17 cellular contexts compared by ENCODE assay signal in the genomic region with DNA sequence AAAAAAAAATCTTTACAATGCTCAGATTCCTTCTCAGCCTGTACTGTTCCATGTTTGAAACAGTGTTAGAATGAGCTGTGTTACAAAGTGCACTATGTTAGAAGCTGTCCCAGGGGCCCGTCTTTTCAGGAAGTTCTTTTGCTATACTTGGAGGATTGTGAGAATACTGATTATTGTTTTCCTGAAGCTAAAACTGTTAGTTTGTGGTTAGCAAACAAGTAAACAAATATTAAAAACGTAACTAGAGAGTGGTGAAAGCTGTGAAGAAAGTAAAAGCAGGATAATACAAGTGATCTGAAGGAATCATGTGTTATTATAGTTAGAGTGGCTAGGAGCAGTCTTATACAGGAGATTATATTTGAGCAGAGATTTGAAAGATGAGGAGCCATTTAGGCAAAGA. TPM values are rescaled to one million over a fixed set of nuclear protein-coding genes. Genes with fewer than 3 reads are reported as not detected.
DNase-seq lines count a peak whose midpoint lies in the region; ATAC-seq, FAIRE-seq and TF ChIP-seq lines count a peak whose summit lies in the region.
"Had no signal": no experiment of that assay in that cellular context is flagged by ENCODE, and none has a peak within 500 bp of the region (broad histone marks: within the 10 kb centered on the region; RNA-seq: fewer than 3 reads in every experiment).

No MANE protein-coding gene starts in this region.

- peaks cover 78% of the 10 kb centered on the region for H3K79me2 ChIP-seq in smooth muscle cell (ENCODE audit: low read depth)

- H3K27me3 ChIP-seq in breast epithelium (no peaks in the 10 kb centered on the region), smooth muscle cell (ENCODE audit: low read depth) (no peaks in the 10 kb centered on the region), transverse colon (no peaks in the 10 kb centered on the region), pancreas (no peaks in the 10 kb centered on the region)
- H3K27me3 ChIP-seq: SJSA1 had no signal

- H3K4me3 ChIP-seq in breast epithelium, result no peak overlapping the region
- H3K4me3 ChIP-seq in smooth muscle cell, result no peak overlapping the region
- no peak overlapping the region for H3K4me3 ChIP-seq in transverse colon
- H3K4me3 ChIP-seq in pancreas, result no peak overlapping the region
- H3K4me3 ChIP-seq: SJSA1 had no signal

- TF ChIP-seq EP300 in transverse colon (IDR thresholded peaks at IDR 0.05; ENCODE audit: low read depth), result no peak

- H3K9ac ChIP-seq in smooth muscle cell (ENCODE audit: low read depth), result no peak overlapping the region

- TF ChIP-seq CTCF in breast epithelium (IDR thresholded peaks at IDR 0.05) (no peak), smooth muscle cell (IDR thresholded peaks at IDR 0.05; ENCODE audit: borderline replicate concordance, insufficient read depth, poor library complexity, severe bottlenecking) (no peak), transverse colon (IDR thresholded peaks at IDR 0.05) (no peak), pancreas (IDR thresholded peaks at IDR 0.05) (no peak)

- peak; percentile 61 for ATAC-seq in GM21367 (IDR thresholded peaks at IDR 0.05; ENCODE audit: unreplicated experiment)
- ATAC-seq in HG02852 (IDR thresholded peaks at IDR 0.05; ENCODE audit: unreplicated experiment), result peak; percentile 57
- no peak for ATAC-seq in pancreas
- ATAC-seq: sciatic nerve had no signal

- in situ Hi-C loops in transverse colon (cut with MboI; ENCODE audit: low pct_ligation_motif_present in 1 of 4, low pct_unique_long_range_greater_than_20kb in 1 of 4, low sequenced_read_pairs in 3 of 4), result no loop called here

- H3K4me1 ChIP-seq in breast epithelium (no peaks in the 10 kb centered on the region), smooth muscle cell (ENCODE audit: low read depth) (peaks cover 6% of the 10 kb centered on the region), transverse colon (peaks cover 0 to 30% (median 9%) of the 10 kb centered on the region in 4 donors), pancreas (no peaks in the 10 kb centered on the region)

- FAIRE-seq in pancreas (lab: Jason Lieb, UNC), result no peak
- FAIRE-seq: endometrium, frontal cortex had no signal

- DNase-seq in breast epithelium (ENCODE audit: low spot score in 2 of 2), result no peak
- no peak for DNase-seq in smooth muscle cell (lab: John Stamatoyannopoulos, UW; ENCODE audit: unreplicated experiment)
- DNase-seq in DMS 273 treated with DMSO at 0.1 percent for 48 hours (lab: John Stamatoyannopoulos, UW), result no peak
- DNase-seq in DMS79 treated with DMSO at 0.1 percent for 48 hours (lab: John Stamatoyannopoulos, UW), result no peak
- no peak for DNase-seq in transverse colon
- DNase-seq in pancreas, result no peak
- DNase-seq: activated CD4-positive, CD25-positive, alpha-beta regulatory T cell treated with anti-CD3 and anti-CD28 coated beads, Interleukin-2, amount 50 U/mL, for 72 hours; AML-193; Calu3; NCI-H2081; NCI-H510A had no signal

- H4K20me1 ChIP-seq in smooth muscle cell (ENCODE audit: low read depth), result peaks cover 70% of the 10 kb centered on the region

- H3K27ac ChIP-seq in breast epithelium (peak overlapping the region; percentile 19 to 73), smooth muscle cell (ENCODE audit: low read depth) (peak overlapping the region; percentile 6), transverse colon (peak overlapping the region in 1 of 4 donors; percentile 6), pancreas (no peak overlapping the region)
- H3K27ac ChIP-seq: SJSA1 had no signal

- no peak for TF ChIP-seq POLR2A in breast epithelium (IDR thresholded peaks at IDR 0.05)
- no peak for TF ChIP-seq POLR2A in transverse colon (IDR thresholded peaks at IDR 0.05)

- no peaks in the 10 kb centered on the region for H3K36me3 ChIP-seq in breast epithelium
- H3K36me3 ChIP-seq in smooth muscle cell (ENCODE audit: low read depth), result no peaks in the 10 kb centered on the region
- H3K36me3 ChIP-seq in transverse colon, result no peaks in the 10 kb centered on the region
- H3K36me3 ChIP-seq in pancreas, result no peaks in the 10 kb centered on the region

- WGBS in smooth muscle cell (ENCODE audit: low lambda C conversion rate), result 65% methylated on average over 2 of the region's 2 CpGs
- WGBS in transverse colon (ENCODE audit: low coverage in 1 of 2), 2 donors, result 17 to 25% methylated on average over 2 of the region's 2 CpGs
- 71 to 73% methylated on average over 2 of the region's 2 CpGs for WGBS in pancreas, 2 donors

- H3F3A ChIP-seq in smooth muscle cell (ENCODE audit: low read depth), result peaks cover 9% of the 10 kb centered on the region

- H3K9me3 ChIP-seq in breast epithelium, result no peaks in the 10 kb centered on the region
- no peaks in the 10 kb centered on the region for H3K9me3 ChIP-seq in smooth muscle cell (replicated peaks; ENCODE audit: low read depth)
- H3K9me3 ChIP-seq in transverse colon, result no peaks in the 10 kb centered on the region
- no peaks in the 10 kb centered on the region for H3K9me3 ChIP-seq in pancreas
- H3K9me3 ChIP-seq: SJSA1 had no signal

- H3K4me2 ChIP-seq in smooth muscle cell, result no peak overlapping the region

- no peak overlapping the region for H2AFZ ChIP-seq in smooth muscle cell (ENCODE audit: low read depth)

- intact Hi-C loops in breast epithelium (cut with DNase I; ENCODE audit: low total_unique reads) (no loop called here), transverse colon (cut with DNase I; ENCODE audit: low total_unique reads) (no loop called here), pancreas (cut with DNase I) (no loop called here)

RNA-seq across cellular contexts. Expression of a gene that starts 35.6 kb away (rescaled TPM):
- total RNA-seq in breast epithelium, result 10 to 100 TPM; 36.4 to 42.4 (median 38.6) TPM
- total RNA-seq in smooth muscle cell, result 57.5 and 61.1 TPM in 2 replicates
- polyA plus RNA-seq in smooth muscle cell, result 12.9 and 20.5 TPM in 2 replicates
- total RNA-seq in transverse colon, result 10 to 100 TPM in 1 of 4 donors, 1 to 10 TPM in 3; 8.2 to 12.5 (median 9.1) TPM
- 10 to 100 TPM in 1 of 6 donors, 1 to 10 TPM in 5; 3.5 to 10.3 (median 5.0) TPM for total RNA-seq in pancreas
- 1 to 10 TPM; 2.7 to 4.7 TPM for polyA plus RNA-seq in pancreas

Comparison
In these comparisons a context has a peak if more than half of its experiments do, and no peak if none do; other contexts are left out.
1. ATAC-seq: peak in GM21367 (single experiment) and HG02852 (single experiment); none in pancreas (0 of 4).
2. H3K27ac ChIP-seq: peak in breast epithelium (2 of 2) and smooth muscle cell (single experiment); none in pancreas (0 of 4).